2 cellular contexts compared by ENCODE assay signal in the genomic region with DNA sequence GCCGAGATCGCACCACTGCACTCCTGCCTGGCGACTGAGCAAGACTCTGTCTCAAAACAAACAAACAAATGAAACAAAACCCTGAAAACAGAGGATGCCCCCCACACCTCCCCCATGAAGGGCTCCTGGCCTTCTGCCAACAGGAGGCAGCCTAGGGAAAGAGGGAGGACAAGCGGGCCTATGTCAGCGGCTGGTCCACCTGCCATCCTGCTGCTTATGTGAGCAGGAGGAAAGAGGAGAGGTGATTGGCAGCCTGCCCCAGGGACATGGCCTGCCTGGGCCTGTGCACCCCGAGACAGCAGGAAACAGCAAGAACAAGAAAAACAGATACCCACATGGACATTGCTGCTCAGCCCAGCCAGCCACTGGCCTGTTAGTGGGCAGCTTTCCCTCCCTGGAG.
TF ChIP-seq lines count a peak whose summit lies in the region.

No MANE protein-coding gene starts in this region.

TF ChIP-seq in IMR-90, 13 proteins besides CTCF, POLR2A, EP300 and RAD21:
- TF ChIP-seq CEBPB (IDR thresholded peaks at IDR 0.05; ENCODE audit: low read depth, low read length) (no peak), RFX5 (IDR thresholded peaks at IDR 0.05; ENCODE audit: low read depth, low read length) (no peak), FOS (IDR thresholded peaks at IDR 0.05; ENCODE audit: low read depth, low read length) (no peak), CHD1 (IDR thresholded peaks at IDR 0.05; ENCODE audit: low read depth, low read length) (no peak), MAZ (IDR thresholded peaks at IDR 0.05; ENCODE audit: borderline replicate concordance, low read depth, low read length) (no peak), SMC3 (IDR thresholded peaks at IDR 0.05; ENCODE audit: low read depth, low read length) (no peak), MXI1 (IDR thresholded peaks at IDR 0.05; ENCODE audit: borderline replicate concordance, low read depth, low read length) (no peak), RCOR1 (IDR thresholded peaks at IDR 0.05; ENCODE audit: insufficient replicate concordance, low read length) (no peak), NFE2L2 (IDR thresholded peaks at IDR 0.05; ENCODE audit: low read depth, low read length) (no peak), BHLHE40 (IDR thresholded peaks at IDR 0.05; ENCODE audit: low read depth, low read length) (no peak), MAFK (IDR thresholded peaks at IDR 0.05; ENCODE audit: low read depth, low read length) (no peak)
- TF ChIP-seq, protein P1, sequence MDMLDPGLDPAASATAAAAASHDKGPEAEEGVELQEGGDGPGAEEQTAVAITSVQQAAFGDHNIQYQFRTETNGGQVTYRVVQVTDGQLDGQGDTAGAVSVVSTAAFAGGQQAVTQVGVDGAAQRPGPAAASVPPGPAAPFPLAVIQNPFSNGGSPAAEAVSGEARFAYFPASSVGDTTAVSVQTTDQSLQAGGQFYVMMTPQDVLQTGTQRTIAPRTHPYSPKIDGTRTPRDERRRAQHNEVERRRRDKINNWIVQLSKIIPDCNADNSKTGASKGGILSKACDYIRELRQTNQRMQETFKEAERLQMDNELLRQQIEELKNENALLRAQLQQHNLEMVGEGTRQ (IDR thresholded peaks at IDR 0.05; ENCODE audit: low read depth, low read length): no peak
- TF ChIP-seq, protein P2, sequence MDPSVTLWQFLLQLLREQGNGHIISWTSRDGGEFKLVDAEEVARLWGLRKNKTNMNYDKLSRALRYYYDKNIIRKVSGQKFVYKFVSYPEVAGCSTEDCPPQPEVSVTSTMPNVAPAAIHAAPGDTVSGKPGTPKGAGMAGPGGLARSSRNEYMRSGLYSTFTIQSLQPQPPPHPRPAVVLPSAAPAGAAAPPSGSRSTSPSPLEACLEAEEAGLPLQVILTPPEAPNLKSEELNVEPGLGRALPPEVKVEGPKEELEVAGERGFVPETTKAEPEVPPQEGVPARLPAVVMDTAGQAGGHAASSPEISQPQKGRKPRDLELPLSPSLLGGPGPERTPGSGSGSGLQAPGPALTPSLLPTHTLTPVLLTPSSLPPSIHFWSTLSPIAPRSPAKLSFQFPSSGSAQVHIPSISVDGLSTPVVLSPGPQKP (IDR thresholded peaks at IDR 0.05; ENCODE audit: borderline replicate concordance, low read depth, low read length): no peak

TF ChIP-seq in H1, 55 proteins besides CTCF, POLR2A, EP300 and RAD21:
- no peak for TF ChIP-seq ZNF274 (IDR thresholded peaks at IDR 0.05; ENCODE audit: borderline replicate concordance, extremely low read depth, low read length)
- no peak for TF ChIP-seq CREB1 (IDR thresholded peaks at IDR 0.05)
- TF ChIP-seq, protein P3, sequence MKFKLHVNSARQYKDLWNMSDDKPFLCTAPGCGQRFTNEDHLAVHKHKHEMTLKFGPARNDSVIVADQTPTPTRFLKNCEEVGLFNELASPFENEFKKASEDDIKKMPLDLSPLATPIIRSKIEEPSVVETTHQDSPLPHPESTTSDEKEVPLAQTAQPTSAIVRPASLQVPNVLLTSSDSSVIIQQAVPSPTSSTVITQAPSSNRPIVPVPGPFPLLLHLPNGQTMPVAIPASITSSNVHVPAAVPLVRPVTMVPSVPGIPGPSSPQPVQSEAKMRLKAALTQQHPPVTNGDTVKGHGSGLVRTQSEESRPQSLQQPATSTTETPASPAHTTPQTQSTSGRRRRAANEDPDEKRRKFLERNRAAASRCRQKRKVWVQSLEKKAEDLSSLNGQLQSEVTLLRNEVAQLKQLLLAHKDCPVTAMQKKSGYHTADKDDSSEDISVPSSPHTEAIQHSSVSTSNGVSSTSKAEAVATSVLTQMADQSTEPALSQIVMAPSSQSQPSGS (IDR thresholded peaks at IDR 0.05; ENCODE audit: low read length): no peak
- no peak for TF ChIP-seq CHD2 (IDR thresholded peaks at IDR 0.05; ENCODE audit: low read length)
- no peak for TF ChIP-seq GTF2F1 (IDR thresholded peaks at IDR 0.05; ENCODE audit: borderline replicate concordance, low read depth, low read length)
- TF ChIP-seq SIRT6 (IDR thresholded peaks at IDR 0.05; ENCODE audit: low read length): no peak
- TF ChIP-seq EGR1 (IDR thresholded peaks at IDR 0.05; ENCODE audit: borderline replicate concordance, low read depth, low read length): no peak
- no peak for TF ChIP-seq KDM1A (IDR thresholded peaks at IDR 0.05; ENCODE audit: borderline replicate concordance, low read length)
- no peak for TF ChIP-seq CTBP2 (IDR thresholded peaks at IDR 0.05; ENCODE audit: borderline replicate concordance, insufficient read depth, insufficient read length, low read length)
- no peak for TF ChIP-seq POU5F1 (IDR thresholded peaks at IDR 0.05; ENCODE audit: low read depth, low read length)
